30 cellular contexts compared by ENCODE assay signal in genomic region chr6:96051555-96051954, GRCh38. TPM values are rescaled to one million over a fixed set of nuclear protein-coding genes. Genes with fewer than 3 reads are reported as not detected.
"Had no signal": no experiment of that assay in that cellular context is flagged by ENCODE, and none has a peak within 500 bp of the region (broad histone marks: within the 10 kb centered on the region; RNA-seq: fewer than 3 reads in every experiment).

No MANE protein-coding gene starts in this region.

- H3K27ac ChIP-seq: stomach, suprapubic skin, testis, thoracic aorta, thyroid gland, tibial artery, tibial nerve, transverse colon, upper lobe of left lung, upper lobe of right lung, uterus, vagina had no signal

- H3K4me3 Mint-ChIP-seq: stimulated activated effector memory CD8-positive, alpha-beta T cell treated with anti-CD3 and anti-CD28 coated beads, Interleukin-12 subunit alpha, Interleukin-12 subunit beta, amount 100 ng/mL, for 72 hours; stimulated activated memory B cell treated with anti-CD40 and anti-IgM and Interleukin-4, amounts not matched to agents 10 μg/mL and 1 μg/mL and 100 μg/mL, for 72 hours; stimulated activated naive B cell treated with anti-CD40 and anti-IgM and Interleukin-4, amounts not matched to agents 10 μg/mL and 1 μg/mL and 100 μg/mL, for 72 hours; stimulated activated naive CD8-positive, alpha-beta T cell treated with anti-CD3 and anti-CD28 coated beads, Interleukin-15, amount 100 ng/mL, for 72 hours; stimulated activated naive CD8-positive, alpha-beta T cell treated with anti-CD3 and anti-CD28 coated beads, Interleukin-15, Interleukin-2, amounts not matched to agents 100 ng/mL and 50 ng/mL, for 24 hours; type B pancreatic cell had no signal

- DNase-seq: stimulated activated CD4-positive, alpha-beta T cell treated with anti-CD3 and anti-CD28 coated beads, Interleukin-2, amount 100 ng/mL, for 48 hours; stimulated activated CD4-positive, alpha-beta T cell treated with anti-CD3 and anti-CD28 coated beads, Interleukin-4, amount 100 ng/mL, for 1 hour; stimulated activated CD4-positive, alpha-beta T cell treated with anti-CD3 and anti-CD28 coated beads, Interleukin-4, amount 100 ng/mL, for 24 hours; stimulated activated CD4-positive, alpha-beta T cell treated with anti-CD3 and anti-CD28 coated beads, Interleukin-4, amount 100 ng/mL, for 4 hours; stimulated activated CD8-positive, alpha-beta memory T cell treated with anti-CD3 and anti-CD28 coated beads, Interleukin-4, amount 100 ng/mL, for 48 hours; stimulated activated naive B cell treated with anti-CD40 and anti-IgM and Interleukin-4, amounts not matched to agents 10 μg/mL and 1 μg/mL and 100 μg/mL, for 72 hours; stimulated activated naive CD4-positive, alpha-beta T cell; stimulated activated naive CD4-positive, alpha-beta T cell treated with Interleukin-2 at 50 U/mL for 16 hours; stimulated activated naive CD8-positive, alpha-beta T cell treated with anti-CD3 and anti-CD28 coated beads, Interleukin-15, amount 100 ng/mL, for 72 hours; stimulated activated naive CD8-positive, alpha-beta T cell treated with anti-CD3 and anti-CD28 coated beads, Interleukin-15, Interleukin-2, amounts not matched to agents 100 U/mL and 50 U/mL, for 24 hours; stomach; substantia nigra; testis; thyroid gland; tibial artery; transverse colon; trophoblast cell; upper lobe of left lung; upper lobe of right lung; uterus had no signal

- H3K27ac Mint-ChIP-seq: stimulated activated effector memory CD8-positive, alpha-beta T cell treated with anti-CD3 and anti-CD28 coated beads, Interleukin-12 subunit alpha, Interleukin-12 subunit beta, amount 100 ng/mL, for 72 hours; stimulated activated memory B cell treated with anti-CD40 and anti-IgM and Interleukin-4, amounts not matched to agents 10 μg/mL and 1 μg/mL and 100 μg/mL, for 72 hours; stimulated activated naive B cell treated with anti-CD40 and anti-IgM and Interleukin-4, amounts not matched to agents 10 μg/mL and 1 μg/mL and 100 μg/mL, for 72 hours; stimulated activated naive CD8-positive, alpha-beta T cell treated with anti-CD3 and anti-CD28 coated beads, Interleukin-15, amount 100 ng/mL, for 72 hours; stimulated activated naive CD8-positive, alpha-beta T cell treated with anti-CD3 and anti-CD28 coated beads, Interleukin-15, Interleukin-2, amounts not matched to agents 100 ng/mL and 50 ng/mL, for 24 hours; type B pancreatic cell had no signal

- H3K9me3 Mint-ChIP-seq: stimulated activated memory B cell treated with anti-CD40 and anti-IgM and Interleukin-4, amounts not matched to agents 10 μg/mL and 1 μg/mL and 100 μg/mL, for 72 hours; stimulated activated naive CD8-positive, alpha-beta T cell treated with anti-CD3 and anti-CD28 coated beads, Interleukin-15, Interleukin-2, amounts not matched to agents 100 ng/mL and 50 ng/mL, for 24 hours; type B pancreatic cell had no signal

- H3K9me3 ChIP-seq: stomach, testis, thoracic aorta, thyroid gland, tibial artery, tibial nerve, transverse colon, upper lobe of left lung, upper lobe of right lung, uterus, vagina had no signal

- FAIRE-seq: urothelium cell line had no signal

- H3K36me3 Mint-ChIP-seq: stimulated activated effector memory CD8-positive, alpha-beta T cell treated with anti-CD3 and anti-CD28 coated beads, Interleukin-12 subunit alpha, Interleukin-12 subunit beta, amount 100 ng/mL, for 72 hours; stimulated activated memory B cell treated with anti-CD40 and anti-IgM and Interleukin-4, amounts not matched to agents 10 μg/mL and 1 μg/mL and 100 μg/mL, for 72 hours; stimulated activated naive B cell treated with anti-CD40 and anti-IgM and Interleukin-4, amounts not matched to agents 10 μg/mL and 1 μg/mL and 100 μg/mL, for 72 hours; type B pancreatic cell had no signal

- H3K27me3 ChIP-seq: stomach, suprapubic skin, testis, thyroid gland, tibial artery, tibial nerve, transverse colon, upper lobe of left lung, upper lobe of right lung, uterus, vagina had no signal

- H3K4me1 ChIP-seq: stomach, suprapubic skin, testis, thyroid gland, tibial artery, tibial nerve, transverse colon, upper lobe of left lung, upper lobe of right lung, uterus, vagina had no signal

- ATAC-seq: stimulated activated effector memory CD8-positive, alpha-beta T cell treated with anti-CD3 and anti-CD28 coated beads, Interleukin-12 subunit alpha, Interleukin-12 subunit beta, amount 100 ng/mL, for 72 hours; stimulated activated memory B cell treated with anti-CD40 and anti-IgM and Interleukin-4, amounts not matched to agents 10 μg/mL and 1 μg/mL and 100 μg/mL, for 72 hours; stimulated activated naive B cell treated with anti-CD40 and anti-IgM and Interleukin-4, amounts not matched to agents 10 μg/mL and 1 μg/mL and 100 μg/mL, for 72 hours; stimulated activated naive CD8-positive, alpha-beta T cell treated with anti-CD3 and anti-CD28 coated beads, Interleukin-15, amount 100 ng/mL, for 72 hours; stimulated activated naive CD8-positive, alpha-beta T cell treated with anti-CD3 and anti-CD28 coated beads, Interleukin-15, Interleukin-2, amounts not matched to agents 100 U/mL and 50 U/mL, for 24 hours; upper lobe of right lung had no signal

- H3K36me3 ChIP-seq: stomach, suprapubic skin, thoracic aorta, thyroid gland, tibial artery, tibial nerve, transverse colon, upper lobe of left lung, upper lobe of right lung, uterus, vagina had no signal

- H3K4me3 ChIP-seq: stomach, suprapubic skin, testis, thoracic aorta, thyroid gland, tibial artery, tibial nerve, transverse colon, upper lobe of left lung, upper lobe of right lung, uterus, vagina had no signal

- H3K27me3 Mint-ChIP-seq: stimulated activated memory B cell treated with anti-CD40 and anti-IgM and Interleukin-4, amounts not matched to agents 10 μg/mL and 1 μg/mL and 100 μg/mL, for 72 hours; stimulated activated naive B cell treated with anti-CD40 and anti-IgM and Interleukin-4, amounts not matched to agents 10 μg/mL and 1 μg/mL and 100 μg/mL, for 72 hours; stimulated activated naive CD8-positive, alpha-beta T cell treated with anti-CD3 and anti-CD28 coated beads, Interleukin-15, amount 100 ng/mL, for 72 hours; stimulated activated naive CD8-positive, alpha-beta T cell treated with anti-CD3 and anti-CD28 coated beads, Interleukin-15, Interleukin-2, amounts not matched to agents 100 ng/mL and 50 ng/mL, for 24 hours; type B pancreatic cell had no signal

- H3K4me1 Mint-ChIP-seq: stimulated activated effector memory CD8-positive, alpha-beta T cell treated with anti-CD3 and anti-CD28 coated beads, Interleukin-12 subunit alpha, Interleukin-12 subunit beta, amount 100 ng/mL, for 72 hours; stimulated activated memory B cell treated with anti-CD40 and anti-IgM and Interleukin-4, amounts not matched to agents 10 μg/mL and 1 μg/mL and 100 μg/mL, for 72 hours; stimulated activated naive B cell treated with anti-CD40 and anti-IgM and Interleukin-4, amounts not matched to agents 10 μg/mL and 1 μg/mL and 100 μg/mL, for 72 hours; stimulated activated naive CD8-positive, alpha-beta T cell treated with anti-CD3 and anti-CD28 coated beads, Interleukin-15, amount 100 ng/mL, for 72 hours had no signal

RNA-seq across cellular contexts. Expression of gene FUT9, which starts 35.8 kb away (rescaled TPM):
- total RNA-seq: subcutaneous adipose tissue, thoracic aorta, thyroid gland, tibial nerve, upper lobe of left lung, upper lobe of right lung, vagina had no signal
